Comparison of ENCODE assay signal across 14 cellular contexts in genomic region chr1:103191327-103191726, GRCh38.
"Had no signal": no experiment of that assay in that cellular context is flagged by ENCODE, and none has a peak within 500 bp of the region (broad histone marks: within the 10 kb centered on the region; RNA-seq: fewer than 3 reads in every experiment).

No MANE protein-coding gene starts in this region.

- H3K4me3 ChIP-seq: left lung, pancreas, vagina had no signal

- H3K36me3 ChIP-seq: left lung, pancreas, vagina had no signal

- H3K9me3 Mint-ChIP-seq: activated T-helper 1 cell treated with anti-CD3 and anti-CD28 coated beads, Interleukin-12 subunit alpha, Interleukin-12 subunit beta, Interleukin-2, Interleukin-4 antibody, amounts not matched to agents 30 ng/mL and 10 ng/mL and 1 ng/mL, durations not matched to agents 14 hours and 24 hours and 36 hours; endodermal cell; nephron progenitor cell; WTC11 had no signal

- H3K9me3 ChIP-seq: left lung, pancreas, vagina had no signal

- H3K27me3 Mint-ChIP-seq: T-helper 17 cell had no signal

- H3K4me3 Mint-ChIP-seq: activated naive CD4-positive, alpha-beta T cell treated with anti-CD3 and anti-CD28 coated beads for 36 hours; activated T-helper 1 cell treated with anti-CD3 and anti-CD28 coated beads, Interleukin-12 subunit alpha, Interleukin-12 subunit beta, Interleukin-2, Interleukin-4 antibody, amounts not matched to agents 30 ng/mL and 10 ng/mL and 1 ng/mL, durations not matched to agents 14 hours and 24 hours and 36 hours; endodermal cell; nephron progenitor cell; T-helper 17 cell; WTC11 had no signal

- H3K27ac Mint-ChIP-seq: activated naive CD4-positive, alpha-beta T cell treated with anti-CD3 and anti-CD28 coated beads for 36 hours; activated T-helper 1 cell treated with anti-CD3 and anti-CD28 coated beads, Interleukin-12 subunit alpha, Interleukin-12 subunit beta, Interleukin-2, Interleukin-4 antibody, amounts not matched to agents 30 ng/mL and 10 ng/mL and 1 ng/mL, durations not matched to agents 14 hours and 24 hours and 36 hours; endodermal cell; nephron progenitor cell; T-helper 17 cell; WTC11 had no signal

- H3K36me3 Mint-ChIP-seq: WTC11 had no signal

- H3K4me1 Mint-ChIP-seq: endodermal cell, nephron progenitor cell, T-helper 17 cell, WTC11 had no signal

- H3K4me1 ChIP-seq: left lung, pancreas, vagina had no signal

- DNase-seq: activated CD4-positive, alpha-beta T cell treated with anti-CD3 and anti-CD28 coated beads for 48 hours; activated naive CD4-positive, alpha-beta T cell treated with anti-CD3 and anti-CD28 coated beads for 36 hours; amniotic stem cell; endodermal cell; head of caudate nucleus; left lung; nephron progenitor cell; pancreas; stimulated activated CD4-positive, alpha-beta T cell treated with anti-CD3 and anti-CD28 coated beads, Interleukin-15, amount 100 ng/mL, for 24 hours; stimulated activated CD4-positive, alpha-beta T cell treated with anti-CD3 and anti-CD28 coated beads, Interleukin-4, amount 100 ng/mL, for 4 hours; T-helper 17 cell had no signal

- H3K27ac ChIP-seq: left lung, pancreas, vagina had no signal

- H3K27me3 ChIP-seq: left lung, pancreas, vagina had no signal
